In the genomic region with DNA sequence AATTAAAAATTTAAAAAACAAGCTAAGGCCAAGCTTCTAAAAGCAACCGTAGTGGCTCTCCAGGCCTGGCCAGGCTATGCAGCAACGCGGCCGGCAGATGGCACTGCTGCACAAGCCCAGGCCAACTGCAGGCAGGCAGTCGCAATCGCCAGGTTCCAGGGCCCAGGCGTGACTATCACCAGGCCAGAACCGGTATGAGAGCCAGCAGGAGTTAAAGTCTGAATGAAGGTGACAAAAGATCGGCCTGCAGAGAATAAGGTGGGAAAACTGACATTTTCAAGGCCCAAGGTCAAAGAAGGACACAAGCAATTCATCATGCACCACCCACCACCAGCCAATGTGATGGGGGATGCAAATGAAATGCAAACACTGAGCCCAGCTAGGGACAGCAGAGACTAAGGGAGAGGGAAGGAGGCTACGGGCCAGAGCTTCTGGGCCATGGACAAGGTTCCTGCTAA, we compare ENCODE assay signal across 9 cellular contexts. TPM values are rescaled to one million over a fixed set of nuclear protein-coding genes. Genes with fewer than 3 reads are reported as not detected.
DNase-seq lines count a peak whose midpoint lies in the region; ATAC-seq and TF ChIP-seq lines count a peak whose summit lies in the region.
"Had no signal": no experiment of that assay in that cellular context is flagged by ENCODE, and none has a peak within 500 bp of the region (broad histone marks: within the 10 kb centered on the region; RNA-seq: fewer than 3 reads in every experiment).

No MANE protein-coding gene starts in this region.

- no peak overlapping the region for H3K9ac ChIP-seq in KMS-11
- H3K9ac ChIP-seq: BLaER1 had no signal

- intact Hi-C loops in stomach (cut with DNase I; ENCODE audit: low total_unique reads), result loop anchor here (2.0 kb wide), 1 partner anchor 50 kb away; no protein-coding TSS in a partner anchor

- H3K27ac ChIP-seq in KMS-11 (no peak overlapping the region), foreskin keratinocyte (no peak overlapping the region), neutrophil (no peak overlapping the region), stomach (no peak overlapping the region)
- H3K27ac ChIP-seq: BLaER1 had no signal

- no peaks in the 10 kb centered on the region for H3K36me3 ChIP-seq in KMS-11 (ENCODE audit: insufficient read depth)
- H3K36me3 ChIP-seq in neutrophil, result no peaks in the 10 kb centered on the region
- H3K36me3 ChIP-seq in stomach, result no peaks in the 10 kb centered on the region
- H3K36me3 ChIP-seq: BLaER1 had no signal

- ATAC-seq in foreskin keratinocyte, result peak; percentile 97

- H3K9me3 ChIP-seq in neutrophil, result no peaks in the 10 kb centered on the region
- no peaks in the 10 kb centered on the region for H3K9me3 ChIP-seq in stomach
- H3K9me3 ChIP-seq: BLaER1 had no signal

- H3K4me1 ChIP-seq in KMS-11 (ENCODE audit: low read depth, poor library complexity, severe bottlenecking), result peaks cover 3% of the 10 kb centered on the region
- H3K4me1 ChIP-seq in foreskin keratinocyte, result no peaks in the 10 kb centered on the region
- no peaks in the 10 kb centered on the region for H3K4me1 ChIP-seq in neutrophil (ENCODE audit: control insufficient read depth in 1 of 2, insufficient read depth in 1 of 2, low read depth in 1 of 2, low read length in 1 of 2)
- H3K4me1 ChIP-seq in stomach, result peaks cover 0 to 4% (median 0%) of the 10 kb centered on the region in 4 donors

- no peak overlapping the region for H3K4me3 ChIP-seq in KMS-11 (IDR thresholded peaks at IDR 0.05; ENCODE audit: insufficient read depth, low read depth, low read length)
- no peak overlapping the region for H3K4me3 ChIP-seq in neutrophil (ENCODE audit: low read depth in 1 of 2, low read length in 1 of 2)
- no peak overlapping the region for H3K4me3 ChIP-seq in stomach
- H3K4me3 ChIP-seq: BLaER1 had no signal

- 2 to 5% (median 3%) methylated on average over 10 of the region's 10 CpGs for WGBS in stomach, 5 donors

- no peak for TF ChIP-seq POLR2A in stomach (IDR thresholded peaks at IDR 0.05)

- DNase-seq in NCI-H1436 (lab: John Stamatoyannopoulos, UW) (peak; percentile 30), NCI-H1436 treated with DMSO at 0.1 percent for 48 hours (lab: John Stamatoyannopoulos, UW) (no peak), RPMI7951 (ENCODE audit: low read depth) (peak; percentile 56), foreskin keratinocyte (peak in 1 of 2 donors; percentile 40), stomach (peak; percentile 84)
- DNase-seq in activated effector memory CD4-positive, alpha-beta T cell treated with Interleukin-2 at 50 U/mL for 16 hours, result peak; percentile 48

- H3K4me2 ChIP-seq in KMS-11, result no peak overlapping the region
- H3K4me2 ChIP-seq: BLaER1 had no signal

- H3K27me3 ChIP-seq in KMS-11 (ENCODE audit: insufficient read depth, low read depth) (no peaks in the 10 kb centered on the region), foreskin keratinocyte (peaks cover 17% of the 10 kb centered on the region), neutrophil (no peaks in the 10 kb centered on the region), stomach (no peaks in the 10 kb centered on the region)
- H3K27me3 ChIP-seq: BLaER1 had no signal

- no peaks in the 10 kb centered on the region for H4K20me1 ChIP-seq in KMS-11 (ENCODE audit: insufficient read depth)
- H4K20me1 ChIP-seq: BLaER1 had no signal

- no peaks in the 10 kb centered on the region for H3K79me2 ChIP-seq in KMS-11 (ENCODE audit: insufficient read depth, low read depth)

- TF ChIP-seq EP300 in stomach (IDR thresholded peaks at IDR 0.05), result no peak

- peak overlapping the region; percentile 42 for H2AFZ ChIP-seq in KMS-11 (ENCODE audit: low read depth)

- TF ChIP-seq CTCF in KMS-11 (conservative IDR thresholded peaks at IDR 0.05; ENCODE audit: low read depth, low read length) (peak; percentile 83), foreskin keratinocyte (conservative IDR thresholded peaks at IDR 0.05) (peak; percentile 98), neutrophil (IDR thresholded peaks at IDR 0.05) (peak; percentile 86), stomach (IDR thresholded peaks at IDR 0.05) (peak in 5 of 7 experiments; percentile 80 to 93 (median 91))

RNA-seq across cellular contexts. Expression of gene ANO2, which starts 43.6 kb away (rescaled TPM):
- total RNA-seq in RPMI7951 (2014; rRNA removed; shearing (Covaris generic)), result 2.1 and 2.9 TPM in 2 replicates
- total RNA-seq in foreskin keratinocyte, result not detected in 2 replicates
- polyA plus RNA-seq in foreskin keratinocyte, result 0.04 TPM in 1 of 2 replicates, not detected in the other
- 10 to 100 TPM in 1 of 5 donors, 1 to 10 TPM in 3, not detected in 1; 3.8 to 16.9 (median 5.2) TPM for total RNA-seq in stomach
- polyA plus RNA-seq in stomach, result 1 to 10 TPM in 1 of 3 donors, under 1 TPM in 2; 0.44 to 1.7 (median 0.61) TPM
